28 cellular contexts compared by ENCODE assay signal in genomic region chr20:54534101-54534500, GRCh38.
"Had no signal": no experiment of that assay in that cellular context is flagged by ENCODE, and none has a peak within 500 bp of the region (broad histone marks: within the 10 kb centered on the region; RNA-seq: fewer than 3 reads in every experiment).

No MANE protein-coding gene starts in this region.

- H3K9me3 ChIP-seq: suprapubic skin, testis, thoracic aorta, thyroid gland, tibial artery, transverse colon, upper lobe of left lung, upper lobe of right lung, uterus, vagina had no signal

- H3K36me3 Mint-ChIP-seq: stimulated activated effector memory CD8-positive, alpha-beta T cell treated with anti-CD3 and anti-CD28 coated beads, Interleukin-12 subunit alpha, Interleukin-12 subunit beta, amount 100 ng/mL, for 72 hours; stimulated activated memory B cell treated with anti-CD40 and anti-IgM and Interleukin-4, amounts not matched to agents 10 μg/mL and 1 μg/mL and 100 μg/mL, for 72 hours; stimulated activated naive B cell treated with anti-CD40 and anti-IgM and Interleukin-4, amounts not matched to agents 10 μg/mL and 1 μg/mL and 100 μg/mL, for 72 hours had no signal

- H3K27me3 Mint-ChIP-seq: stimulated activated naive B cell treated with anti-CD40 and anti-IgM and Interleukin-4, amounts not matched to agents 10 μg/mL and 1 μg/mL and 100 μg/mL, for 72 hours had no signal

- H3K4me1 ChIP-seq: stomach, suprapubic skin, testis, thyroid gland, tibial artery, transverse colon, upper lobe of left lung, upper lobe of right lung, uterus, vagina had no signal

- ATAC-seq: stimulated activated effector memory CD8-positive, alpha-beta T cell treated with anti-CD3 and anti-CD28 coated beads, Interleukin-12 subunit alpha, Interleukin-12 subunit beta, amount 100 ng/mL, for 72 hours; stimulated activated memory B cell treated with anti-CD40 and anti-IgM and Interleukin-4, amounts not matched to agents 10 μg/mL and 1 μg/mL and 100 μg/mL, for 72 hours; stimulated activated naive B cell treated with anti-CD40 and anti-IgM and Interleukin-4, amounts not matched to agents 10 μg/mL and 1 μg/mL and 100 μg/mL, for 72 hours; stimulated activated naive CD8-positive, alpha-beta T cell treated with anti-CD3 and anti-CD28 coated beads, Interleukin-15, amount 100 ng/mL, for 72 hours; stimulated activated naive CD8-positive, alpha-beta T cell treated with anti-CD3 and anti-CD28 coated beads, Interleukin-15, Interleukin-2, amounts not matched to agents 100 U/mL and 50 U/mL, for 24 hours; upper lobe of right lung had no signal

- H3K27me3 ChIP-seq: stomach, suprapubic skin, testis, thyroid gland, tibial artery, tibial nerve, transverse colon, upper lobe of left lung, upper lobe of right lung, uterus, vagina had no signal

- DNase-seq: stimulated activated CD4-positive, alpha-beta T cell treated with anti-CD3 and anti-CD28 coated beads, Interleukin-2, amount 100 ng/mL, for 24 hours; stimulated activated CD4-positive, alpha-beta T cell treated with anti-CD3 and anti-CD28 coated beads, Interleukin-2, amount 100 ng/mL, for 48 hours; stimulated activated CD4-positive, alpha-beta T cell treated with anti-CD3 and anti-CD28 coated beads, Interleukin-4, amount 100 ng/mL, for 1 hour; stimulated activated CD4-positive, alpha-beta T cell treated with anti-CD3 and anti-CD28 coated beads, Interleukin-4, amount 100 ng/mL, for 24 hours; stimulated activated CD4-positive, alpha-beta T cell treated with anti-CD3 and anti-CD28 coated beads, Interleukin-4, amount 100 ng/mL, for 4 hours; stimulated activated CD8-positive, alpha-beta memory T cell treated with anti-CD3 and anti-CD28 coated beads, Interleukin-4, amount 100 ng/mL, for 48 hours; stimulated activated naive B cell treated with anti-CD40 and anti-IgM and Interleukin-4, amounts not matched to agents 10 μg/mL and 1 μg/mL and 100 μg/mL, for 72 hours; stimulated activated naive CD4-positive, alpha-beta T cell; stimulated activated naive CD4-positive, alpha-beta T cell treated with Interleukin-2 at 50 U/mL for 16 hours; stimulated activated naive CD8-positive, alpha-beta T cell treated with anti-CD3 and anti-CD28 coated beads, Interleukin-15, amount 100 ng/mL, for 72 hours; stimulated activated naive CD8-positive, alpha-beta T cell treated with anti-CD3 and anti-CD28 coated beads, Interleukin-15, Interleukin-2, amounts not matched to agents 100 U/mL and 50 U/mL, for 24 hours; stomach; substantia nigra; testis; thyroid gland; tibial artery; transverse colon; trophoblast cell; upper lobe of left lung; upper lobe of right lung; uterus had no signal

- H3K27ac Mint-ChIP-seq: stimulated activated effector memory CD8-positive, alpha-beta T cell treated with anti-CD3 and anti-CD28 coated beads, Interleukin-12 subunit alpha, Interleukin-12 subunit beta, amount 100 ng/mL, for 72 hours; stimulated activated memory B cell treated with anti-CD40 and anti-IgM and Interleukin-4, amounts not matched to agents 10 μg/mL and 1 μg/mL and 100 μg/mL, for 72 hours; stimulated activated naive B cell treated with anti-CD40 and anti-IgM and Interleukin-4, amounts not matched to agents 10 μg/mL and 1 μg/mL and 100 μg/mL, for 72 hours; stimulated activated naive CD8-positive, alpha-beta T cell treated with anti-CD3 and anti-CD28 coated beads, Interleukin-15, amount 100 ng/mL, for 72 hours; stimulated activated naive CD8-positive, alpha-beta T cell treated with anti-CD3 and anti-CD28 coated beads, Interleukin-15, Interleukin-2, amounts not matched to agents 100 ng/mL and 50 ng/mL, for 24 hours had no signal

- H3K4me3 ChIP-seq: stomach, suprapubic skin, testis, thoracic aorta, thyroid gland, tibial artery, tibial nerve, transverse colon, upper lobe of left lung, upper lobe of right lung, uterus, vagina had no signal

- H3K4me1 Mint-ChIP-seq: stimulated activated effector memory CD8-positive, alpha-beta T cell treated with anti-CD3 and anti-CD28 coated beads, Interleukin-12 subunit alpha, Interleukin-12 subunit beta, amount 100 ng/mL, for 72 hours; stimulated activated memory B cell treated with anti-CD40 and anti-IgM and Interleukin-4, amounts not matched to agents 10 μg/mL and 1 μg/mL and 100 μg/mL, for 72 hours; stimulated activated naive CD8-positive, alpha-beta T cell treated with anti-CD3 and anti-CD28 coated beads, Interleukin-15, amount 100 ng/mL, for 72 hours had no signal

- H3K36me3 ChIP-seq: stomach, suprapubic skin, thoracic aorta, thyroid gland, tibial artery, tibial nerve, transverse colon, upper lobe of left lung, upper lobe of right lung, uterus, vagina had no signal

- H3K9me3 Mint-ChIP-seq: stimulated activated naive CD8-positive, alpha-beta T cell treated with anti-CD3 and anti-CD28 coated beads, Interleukin-15, Interleukin-2, amounts not matched to agents 100 ng/mL and 50 ng/mL, for 24 hours had no signal

- H3K27ac ChIP-seq: stomach, suprapubic skin, testis, thoracic aorta, thyroid gland, tibial artery, transverse colon, upper lobe of left lung, upper lobe of right lung, uterus, vagina had no signal

- H3K4me3 Mint-ChIP-seq: stimulated activated effector memory CD8-positive, alpha-beta T cell treated with anti-CD3 and anti-CD28 coated beads, Interleukin-12 subunit alpha, Interleukin-12 subunit beta, amount 100 ng/mL, for 72 hours; stimulated activated memory B cell treated with anti-CD40 and anti-IgM and Interleukin-4, amounts not matched to agents 10 μg/mL and 1 μg/mL and 100 μg/mL, for 72 hours; stimulated activated naive B cell treated with anti-CD40 and anti-IgM and Interleukin-4, amounts not matched to agents 10 μg/mL and 1 μg/mL and 100 μg/mL, for 72 hours; stimulated activated naive CD8-positive, alpha-beta T cell treated with anti-CD3 and anti-CD28 coated beads, Interleukin-15, amount 100 ng/mL, for 72 hours; stimulated activated naive CD8-positive, alpha-beta T cell treated with anti-CD3 and anti-CD28 coated beads, Interleukin-15, Interleukin-2, amounts not matched to agents 100 ng/mL and 50 ng/mL, for 24 hours had no signal
